In the genomic region with DNA sequence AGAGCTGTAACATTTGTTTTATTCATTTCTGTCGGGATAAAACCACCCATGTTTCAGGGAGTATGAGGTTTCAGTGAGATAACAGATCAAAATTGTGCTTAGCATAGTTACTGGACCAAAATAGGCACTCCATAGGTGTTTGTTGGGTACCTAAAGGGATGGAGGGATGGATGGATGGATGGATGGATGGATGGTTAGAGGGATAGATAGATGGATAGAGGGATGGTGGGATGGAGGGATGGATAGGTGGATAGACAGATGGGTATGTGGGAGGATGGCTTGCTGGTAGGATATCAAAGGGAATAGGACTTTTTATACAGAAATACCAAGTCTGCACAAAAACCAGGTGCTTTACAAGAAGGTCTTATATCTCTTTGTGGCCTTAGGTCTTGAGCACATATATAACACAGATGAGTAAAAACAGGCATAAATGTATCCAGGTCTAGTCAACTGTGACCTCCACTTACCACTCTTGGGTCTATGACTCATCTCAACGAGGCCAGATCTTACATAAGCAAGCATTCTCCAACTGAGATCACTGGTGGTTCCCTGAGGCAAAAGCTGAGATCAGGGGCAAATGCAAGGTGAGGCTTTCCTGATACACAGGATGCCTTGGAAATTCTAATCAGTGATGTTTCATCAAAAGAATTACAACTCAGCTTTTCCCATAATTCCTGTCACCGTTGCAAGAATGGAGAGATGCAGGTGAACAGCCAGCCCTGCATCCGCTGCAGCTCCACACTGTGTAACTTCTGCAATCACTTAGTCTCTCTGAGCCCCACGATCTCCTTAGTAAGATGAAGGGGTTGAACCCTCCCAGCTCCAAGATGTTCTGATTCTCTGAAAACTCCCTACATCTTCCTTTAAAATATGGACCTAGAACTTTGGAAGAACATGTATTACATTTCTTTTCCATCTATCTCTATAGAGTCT, we compare ENCODE assay signal across 9 cellular contexts. TPM values are rescaled to one million over a fixed set of nuclear protein-coding genes. Genes with fewer than 3 reads are reported as not detected.
DNase-seq lines count a peak whose midpoint lies in the region; ATAC-seq and TF ChIP-seq lines count a peak whose summit lies in the region.
"Had no signal": no experiment of that assay in that cellular context is flagged by ENCODE, and none has a peak within 500 bp of the region (broad histone marks: within the 10 kb centered on the region; RNA-seq: fewer than 3 reads in every experiment).

No MANE protein-coding gene starts in this region.

- peak overlapping the region; percentile 53 to 73 for H3K27ac Mint-ChIP-seq in activated naive CD4-positive, alpha-beta T cell treated with anti-CD3 and anti-CD28 coated beads, Interleukin-2, amount 50 U/mL, for 72 hours
- H3K27ac Mint-ChIP-seq in activated naive CD4-positive, alpha-beta T cell treated with anti-CD3 and anti-CD28 coated beads, Interleukin-2, amount 10 ng/mL, durations not matched to agents 7 days and 5 days: no peak overlapping the region
- no peak overlapping the region for H3K27ac Mint-ChIP-seq in naive thymus-derived CD4-positive, alpha-beta T cell

- peak overlapping the region; percentile 73 for H3K4me2 ChIP-seq in SU-DHL-6 (ENCODE audit: low read depth, low read length, poor library complexity, severe bottlenecking)

- H3F3A ChIP-seq in SU-DHL-6 (ENCODE audit: insufficient read depth): peaks cover 53% of the 10 kb centered on the region

- peaks cover under 1% of the 10 kb centered on the region for H3K79me2 ChIP-seq in SU-DHL-6 (ENCODE audit: insufficient read depth, low read length)

- H3K9me2 ChIP-seq in SU-DHL-6 (replicated peaks; ENCODE audit: insufficient read depth, low read length): no peaks in the 10 kb centered on the region

- no peaks in the 10 kb centered on the region for H3K9me3 Mint-ChIP-seq in activated naive CD4-positive, alpha-beta T cell treated with anti-CD3 and anti-CD28 coated beads, Interleukin-2, amount 50 U/mL, for 72 hours
- H3K9me3 Mint-ChIP-seq in activated naive CD4-positive, alpha-beta T cell treated with anti-CD3 and anti-CD28 coated beads, Interleukin-2, amount 10 ng/mL, durations not matched to agents 7 days and 5 days: no peaks in the 10 kb centered on the region
- H3K9me3 Mint-ChIP-seq in naive thymus-derived CD4-positive, alpha-beta T cell: no peaks in the 10 kb centered on the region

- peak overlapping the region; percentile 0 for H3K4me3 ChIP-seq in SU-DHL-6 (ENCODE audit: insufficient read depth, low read length, poor library complexity, severe bottlenecking)
- H3K4me3 ChIP-seq in naive thymus-derived CD4-positive, alpha-beta T cell (ENCODE audit: low read length): no peak overlapping the region
- H3K4me3 ChIP-seq: skin epidermis had no signal

- CTCF ChIA-PET in activated naive CD4-positive, alpha-beta T cell treated with anti-CD3 and anti-CD28 coated beads, Interleukin-2, amount 10 ng/mL, durations not matched to agents 7 days and 5 days (lab: Charles Lee): interaction anchor here (0.8 kb wide), 1 partner anchor 101 kb away, joined by 3 read pairs; no protein-coding TSS in a partner anchor
- CTCF ChIA-PET in naive thymus-derived CD4-positive, alpha-beta T cell (lab: Charles Lee): interaction anchor here (0.6 to 1.2 kb wide), 2 partner anchors 8 to 855 kb away, joined by 3 read pairs; no protein-coding TSS in a partner anchor
- CTCF ChIA-PET in HEK293T (lab: Yijun Ruan, JAX): interaction anchor here (0.7 kb wide), 1 partner anchor 9 kb away, joined by 4 read pairs; no protein-coding TSS in a partner anchor

- H3K4me3 Mint-ChIP-seq in activated naive CD4-positive, alpha-beta T cell treated with anti-CD3 and anti-CD28 coated beads, Interleukin-2, amount 10 ng/mL, durations not matched to agents 7 days and 5 days: no peak overlapping the region
- H3K4me3 Mint-ChIP-seq in naive thymus-derived CD4-positive, alpha-beta T cell: no peak overlapping the region

- no peak for TF ChIP-seq CTCF in SU-DHL-6 (IDR thresholded peaks at IDR 0.05; ENCODE audit: insufficient read depth, low read length, poor library complexity, severe bottlenecking)

- H2AFZ ChIP-seq in SU-DHL-6 (ENCODE audit: low read depth, low read length, severe bottlenecking): no peak overlapping the region

- no peaks in the 10 kb centered on the region for H3K9me3 ChIP-seq in SU-DHL-6 (ENCODE audit: insufficient read depth, low read length)
- H3K9me3 ChIP-seq in naive thymus-derived CD4-positive, alpha-beta T cell (ENCODE audit: control insufficient read depth in 2 of 3, low read length in 3 of 3): no peaks in the 10 kb centered on the region

- intact Hi-C loops in naive thymus-derived CD4-positive, alpha-beta T cell (cut with micrococcal nuclease): no loop called here

- peaks cover 37% of the 10 kb centered on the region for H3K27me3 Mint-ChIP-seq in activated naive CD4-positive, alpha-beta T cell treated with anti-CD3 and anti-CD28 coated beads, Interleukin-2, amount 10 ng/mL, durations not matched to agents 7 days and 5 days
- peaks cover 0 to 57% (median 0%) of the 10 kb centered on the region in 5 donors for H3K27me3 Mint-ChIP-seq in naive thymus-derived CD4-positive, alpha-beta T cell

- no peaks in the 10 kb centered on the region for H3K36me3 ChIP-seq in SU-DHL-6 (ENCODE audit: low read length)
- H3K36me3 ChIP-seq in naive thymus-derived CD4-positive, alpha-beta T cell (ENCODE audit: control insufficient read depth in 2 of 3, insufficient read depth in 3 of 3, low read length in 3 of 3): no peaks in the 10 kb centered on the region

- peaks cover 8% of the 10 kb centered on the region for H3K4me1 Mint-ChIP-seq in activated naive CD4-positive, alpha-beta T cell treated with anti-CD3 and anti-CD28 coated beads, Interleukin-2, amount 10 ng/mL, durations not matched to agents 7 days and 5 days
- peaks cover 0 to 16% (median 0%) of the 10 kb centered on the region in 7 donors for H3K4me1 Mint-ChIP-seq in naive thymus-derived CD4-positive, alpha-beta T cell

- peak in 1 of 2 donors; percentile 48 for DNase-seq in activated naive CD4-positive, alpha-beta T cell treated with anti-CD3 and anti-CD28 coated beads, Interleukin-2, amount 50 U/mL, for 72 hours (ENCODE audit: low spot score in 2 of 2)
- DNase-seq in activated naive CD4-positive, alpha-beta T cell treated with anti-CD3 and anti-CD28 coated beads, Interleukin-2, amount 10 ng/mL, durations not matched to agents 7 days and 5 days: no peak
- peak in 1 of 9 donors; percentile 37 for DNase-seq in naive thymus-derived CD4-positive, alpha-beta T cell
- DNase-seq in HUDEP-2 (lab: John Stamatoyannopoulos, UW; ENCODE audit: unreplicated experiment in 76 of 76): no peak
- DNase-seq in HEK293T (ENCODE audit: extremely low spot score): no peak
- DNase-seq in Ammon's horn (ENCODE audit: low spot score): no peak

- POLR2A ChIA-PET in naive thymus-derived CD4-positive, alpha-beta T cell (lab: Charles Lee): interaction anchor here (0.6 kb wide), 1 partner anchor 24 kb away, joined by 4 read pairs; no protein-coding TSS in a partner anchor
- POLR2A ChIA-PET in HEK293T (lab: Yijun Ruan, JAX): no interaction called here

- H3K36me3 Mint-ChIP-seq in activated naive CD4-positive, alpha-beta T cell treated with anti-CD3 and anti-CD28 coated beads, Interleukin-2, amount 50 U/mL, for 72 hours: no peaks in the 10 kb centered on the region
- H3K36me3 Mint-ChIP-seq in activated naive CD4-positive, alpha-beta T cell treated with anti-CD3 and anti-CD28 coated beads, Interleukin-2, amount 10 ng/mL, durations not matched to agents 7 days and 5 days: no peaks in the 10 kb centered on the region
- peaks cover 0 to under 1% (median 0%) of the 10 kb centered on the region in 5 donors for H3K36me3 Mint-ChIP-seq in naive thymus-derived CD4-positive, alpha-beta T cell

- H3K27ac ChIP-seq in SU-DHL-6 (ENCODE audit: low read depth, low read length): peak overlapping the region; percentile 97
- H3K27ac ChIP-seq in naive thymus-derived CD4-positive, alpha-beta T cell (ENCODE audit: low read depth, low read length): no peak overlapping the region
- H3K27ac ChIP-seq: skin epidermis had no signal

- H3K4me1 ChIP-seq in naive thymus-derived CD4-positive, alpha-beta T cell (ENCODE audit: control insufficient read depth in 2 of 2, insufficient read depth in 2 of 2, low read length in 2 of 2): no peaks in the 10 kb centered on the region

- ATAC-seq in activated naive CD4-positive, alpha-beta T cell treated with anti-CD3 and anti-CD28 coated beads, Interleukin-2, amount 50 U/mL, for 72 hours: peak; percentile 100
- peak; percentile 72 for ATAC-seq in HG02885 (IDR thresholded peaks at IDR 0.05; ENCODE audit: poor library complexity, unreplicated experiment)
- peak; percentile 66 for ATAC-seq in naive thymus-derived CD4-positive, alpha-beta T cell

- H3K9ac ChIP-seq in SU-DHL-6 (ENCODE audit: low read length): peak overlapping the region; percentile 53

- no peaks in the 10 kb centered on the region for H4K20me1 ChIP-seq in SU-DHL-6 (ENCODE audit: low read depth, low read length)

- H3K27me3 ChIP-seq in SU-DHL-6 (ENCODE audit: low read length): no peaks in the 10 kb centered on the region
- H3K27me3 ChIP-seq in naive thymus-derived CD4-positive, alpha-beta T cell (ENCODE audit: control insufficient read depth in 2 of 2, insufficient read depth in 2 of 2, low read length in 2 of 2): no peaks in the 10 kb centered on the region

TF ChIP-seq in HEK293T, 16 proteins besides CTCF, POLR2A, EP300 and RAD21 (continues in another document):
- TF ChIP-seq SP1 (IDR thresholded peaks at IDR 0.05) (no peak), ARNT (IDR thresholded peaks at IDR 0.05) (no peak), SUZ12 (IDR thresholded peaks at IDR 0.05) (no peak), NFRKB (IDR thresholded peaks at IDR 0.05) (no peak), TARDBP (IDR thresholded peaks at IDR 0.05) (no peak), L3MBTL2 (conservative IDR thresholded peaks at IDR 0.05) (no peak)
- TF ChIP-seq, protein P1, sequence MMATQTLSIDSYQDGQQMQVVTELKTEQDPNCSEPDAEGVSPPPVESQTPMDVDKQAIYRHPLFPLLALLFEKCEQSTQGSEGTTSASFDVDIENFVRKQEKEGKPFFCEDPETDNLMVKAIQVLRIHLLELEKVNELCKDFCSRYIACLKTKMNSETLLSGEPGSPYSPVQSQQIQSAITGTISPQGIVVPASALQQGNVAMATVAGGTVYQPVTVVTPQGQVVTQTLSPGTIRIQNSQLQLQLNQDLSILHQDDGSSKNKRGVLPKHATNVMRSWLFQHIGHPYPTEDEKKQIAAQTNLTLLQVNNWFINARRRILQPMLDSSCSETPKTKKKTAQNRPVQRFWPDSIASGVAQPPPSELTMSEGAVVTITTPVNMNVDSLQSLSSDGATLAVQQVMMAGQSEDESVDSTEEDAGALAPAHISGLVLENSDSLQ (IDR thresholded peaks at IDR 0.05): no peak

RNA-seq across cellular contexts. Expression of gene PTAFR, which starts 32.0 kb away (rescaled TPM):
- total RNA-seq in activated naive CD4-positive, alpha-beta T cell treated with anti-CD3 and anti-CD28 coated beads, Interleukin-2, amount 50 U/mL, for 72 hours: under 1 TPM; 0.06 to 0.07 TPM
- 10 to 100 TPM in 1 of 5 experiments, 1 to 10 TPM in 3, under 1 TPM in 1; 0.31 to 21.2 (median 1.2) TPM for total RNA-seq in naive thymus-derived CD4-positive, alpha-beta T cell
- polyA plus RNA-seq in naive thymus-derived CD4-positive, alpha-beta T cell: 1 to 10 TPM in 1 of 2 donors, under 1 TPM in 1; 0.51 to 2.0 TPM

RNA-seq across cellular contexts. Expression of gene EYA3, which starts 56.1 kb away (rescaled TPM):
- 10 to 100 TPM; 33.1 to 34.4 TPM for total RNA-seq in activated naive CD4-positive, alpha-beta T cell treated with anti-CD3 and anti-CD28 coated beads, Interleukin-2, amount 50 U/mL, for 72 hours
- 10 to 100 TPM; 14.5 to 31.7 (median 19.2) TPM for total RNA-seq in naive thymus-derived CD4-positive, alpha-beta T cell
- 1 to 10 TPM; 4.9 to 6.3 TPM for polyA plus RNA-seq in naive thymus-derived CD4-positive, alpha-beta T cell

Comparison
In these comparisons a context has a peak if more than half of its experiments do, and no peak if none do; other contexts are left out.
1. H3K27ac Mint-ChIP-seq: peak in activated naive CD4-positive, alpha-beta T cell treated with anti-CD3 and anti-CD28 coated beads, Interleukin-2, amount 50 U/mL, for 72 hours (2 of 2); none in activated naive CD4-positive, alpha-beta T cell treated with anti-CD3 and anti-CD28 coated beads, Interleukin-2, amount 10 ng/mL, durations not matched to agents 7 days and 5 days (single experiment) and naive thymus-derived CD4-positive, alpha-beta T cell (0 of 9).
2. Peak in every context shown above with its lines, with median percentiles within 50 percentile points of each other: ATAC-seq.